11 cellular contexts compared by ENCODE assay signal in genomic region chr20:57656821-57657536, GRCh38. TPM values are rescaled to one million over a fixed set of nuclear protein-coding genes. Genes with fewer than 3 reads are reported as not detected.
DNase-seq lines count a peak whose midpoint lies in the region; ATAC-seq, FAIRE-seq and TF ChIP-seq lines count a peak whose summit lies in the region.
"Had no signal": no experiment of that assay in that cellular context is flagged by ENCODE, and none has a peak within 500 bp of the region (broad histone marks: within the 10 kb centered on the region; RNA-seq: fewer than 3 reads in every experiment).

No MANE protein-coding gene starts in this region.

- no peak for TF ChIP-seq POLR2A in testis (IDR thresholded peaks at IDR 0.05)

- peaks cover 49% of the 10 kb centered on the region for H4K20me1 ChIP-seq in keratinocyte (ENCODE audit: control insufficient read depth, extremely low read depth, insufficient read depth, low read length)

- H2AFZ ChIP-seq in keratinocyte (ENCODE audit: control insufficient read depth, low read length): no peak overlapping the region

- H3K9me3 ChIP-seq in keratinocyte (ENCODE audit: control insufficient read depth, low read depth, low read length): no peaks in the 10 kb centered on the region
- no peaks in the 10 kb centered on the region for H3K9me3 ChIP-seq in testis
- H3K9me3 ChIP-seq: left lung had no signal

- no peak overlapping the region for H3K4me2 ChIP-seq in keratinocyte (ENCODE audit: control insufficient read depth, extremely low read depth, insufficient read depth, low read depth, low read length)

- peaks cover 7% of the 10 kb centered on the region for H3K9me1 ChIP-seq in keratinocyte (ENCODE audit: control insufficient read depth, extremely low read depth, insufficient read depth, low read length)

- no peak for FAIRE-seq in keratinocyte (lab: Jason Lieb, UNC)
- FAIRE-seq: urothelium cell line had no signal

- WGBS in testis, 2 donors: 92 to 95% methylated on average over 4 to 20 of the region's 20 CpGs

- no peak for ATAC-seq in HG02588 (IDR thresholded peaks at IDR 0.05; ENCODE audit: unreplicated experiment)

- H3K27ac ChIP-seq in keratinocyte (ENCODE audit: control insufficient read depth, insufficient read depth, low read length) (peak overlapping the region; percentile 11), testis (no peak overlapping the region)
- H3K27ac ChIP-seq: left lung had no signal

- peaks cover 30% of the 10 kb centered on the region for H3K4me1 ChIP-seq in keratinocyte (ENCODE audit: control insufficient read depth, extremely low read depth, insufficient read depth, low read length)
- H3K4me1 ChIP-seq in testis: no peaks in the 10 kb centered on the region

- H3K79me2 ChIP-seq in keratinocyte (ENCODE audit: control insufficient read depth, insufficient read depth, low read length): peaks cover 51% of the 10 kb centered on the region

- H3K27me3 ChIP-seq in keratinocyte (ENCODE audit: control insufficient read depth, extremely low read depth, insufficient read depth, low read length) (no peaks in the 10 kb centered on the region), testis (no peaks in the 10 kb centered on the region)
- H3K27me3 ChIP-seq: left lung had no signal

- dilution Hi-C loops in keratinocyte (cut with MboI; ENCODE audit: extremely low pct_ligation_motif_present, low sequenced_read_pairs): no loop called here

- peaks cover 47 to 55% of the 10 kb centered on the region in 2 experiments for H3K36me3 ChIP-seq in keratinocyte (ENCODE audit: control insufficient read depth in 2 of 2, extremely low read depth in 1 of 2, insufficient read depth in 2 of 2, low read length in 2 of 2)
- no peaks in the 10 kb centered on the region for H3K36me3 ChIP-seq in testis (ENCODE audit: low read depth, missing control alignments)

- TF ChIP-seq CTCF in keratinocyte (optimal IDR thresholded peaks at IDR 0.05 in 1 of 3, IDR thresholded peaks at IDR 0.05 in 1 of 3, conservative IDR thresholded peaks at IDR 0.05 in 1 of 3; ENCODE audit: extremely low read depth in 1 of 3, insufficient read depth in 2 of 3, low read length in 3 of 3): no peak
- no peak for TF ChIP-seq CTCF in testis (IDR thresholded peaks at IDR 0.05)

- intact Hi-C loops in testis (cut with DNase I; ENCODE audit: low total_unique reads): loop anchor here (5.0 to 10.0 kb wide), 2 partner anchors 428 to 520 kb away; no protein-coding TSS in a partner anchor

- DNase-seq in GM19240 (ENCODE audit: insufficient read length, low spot score) (peak; percentile 1), keratinocyte (ENCODE audit: low read depth, low spot score) (no peak), testis (peak; percentile 12), hippocampal formation (lab: John Stamatoyannopoulos, UW) (no peak)
- DNase-seq in activated CD8-positive, alpha-beta memory T cell treated with anti-CD3 and anti-CD28 coated beads, Interleukin-2, amount 50 U/mL, for 48 hours: peak; percentile 47
- DNase-seq in activated CD4-positive, alpha-beta T cell treated with anti-CD3 and anti-CD28 coated beads, Interleukin-2, amount 50 U/mL, for 48 hours: no peak
- DNase-seq: DMS79 had no signal

- H3K4me3 ChIP-seq in keratinocyte (ENCODE audit: control insufficient read depth in 2 of 3, extremely low read depth in 1 of 3, insufficient read depth in 2 of 3, low read depth in 1 of 3, low read length in 3 of 3): no peak overlapping the region
- H3K4me3 ChIP-seq in testis: no peak overlapping the region
- H3K4me3 ChIP-seq: left lung had no signal

- H3K9ac ChIP-seq in keratinocyte (ENCODE audit: control insufficient read depth, extremely low read depth, insufficient read depth, low read length): peak overlapping the region; percentile 37

RNA-seq across cellular contexts. Expression of gene ZBP1, which starts 36.8 kb away (rescaled TPM):
- polyA plus RNA-seq in keratinocyte (0.08 TPM in 1 of 3 replicates, not detected in the others), testis (ENCODE audit: insufficient read depth, low read depth, low replicate concordance) (0.66 TPM)
- not detected for polyA plus RNA-seq in keratinocyte (2011; ENCODE audit: low read depth)
- polyA plus RNA-seq in keratinocyte (2011; cell fraction: cytosol; rRNA removed): not detected in 2 replicates
- 0.14 and 0.20 TPM in 2 replicates for polyA plus RNA-seq in keratinocyte (2011; cell fraction: nucleus; rRNA removed)
- polyA plus RNA-seq in keratinocyte (2012; ENCODE audit: low replicate concordance): not detected in 2 replicates
- not detected in 3 replicates for polyA minus RNA-seq in keratinocyte
- polyA minus RNA-seq in keratinocyte (2011; cell fraction: cytosol; rRNA and poly(A)+ RNA removed): not detected
- polyA minus RNA-seq in keratinocyte (2011; cell fraction: nucleus; rRNA and poly(A)+ RNA removed): 0.16 TPM in 1 of 2 replicates, not detected in the other
- total RNA-seq in testis: under 1 TPM in 1 of 2 donors, not detected in 1; 0.31 TPM
- total RNA-seq: bronchial epithelial cell had no signal

RNA-seq across cellular contexts. Expression of gene PMEPA1, which starts 52.8 kb away (rescaled TPM):
- 29.0 to 84.0 TPM (median 50.7 TPM) in 3 replicates for polyA plus RNA-seq in keratinocyte
- 14.2 TPM for polyA plus RNA-seq in keratinocyte (2011; ENCODE audit: low read depth)
- polyA plus RNA-seq in keratinocyte (2011; cell fraction: cytosol; rRNA removed): 40.6 and 82.2 TPM in 2 replicates
- 70.2 and 80.4 TPM in 2 replicates for polyA plus RNA-seq in keratinocyte (2011; cell fraction: nucleus; rRNA removed)
- polyA plus RNA-seq in keratinocyte (2012; ENCODE audit: low replicate concordance): 20.6 and 151 TPM in 2 replicates
- polyA minus RNA-seq in keratinocyte: 41.7 to 94.9 TPM (median 50.4 TPM) in 3 replicates
- polyA minus RNA-seq in keratinocyte (2011; cell fraction: cytosol; rRNA and poly(A)+ RNA removed): 149 TPM
- polyA minus RNA-seq in keratinocyte (2011; cell fraction: nucleus; rRNA and poly(A)+ RNA removed): 70.1 and 74.7 TPM in 2 replicates
- 10 to 100 TPM in 1 of 2 donors, 1 to 10 TPM in 1; 8.1 to 12.1 TPM for total RNA-seq in testis
- 16.8 TPM for polyA plus RNA-seq in testis (ENCODE audit: insufficient read depth, low read depth, low replicate concordance)

Comparison
In these comparisons a context has a peak if more than half of its experiments do, and no peak if none do; other contexts are left out.
1. DNase-seq: peak in GM19240 (single experiment), activated CD8-positive, alpha-beta memory T cell treated with anti-CD3 and anti-CD28 coated beads, Interleukin-2, amount 50 U/mL, for 48 hours (single experiment) and testis (single experiment); none in keratinocyte (single experiment), hippocampal formation (0 of 2) and activated CD4-positive, alpha-beta T cell treated with anti-CD3 and anti-CD28 coated beads, Interleukin-2, amount 50 U/mL, for 48 hours (0 of 2).